13 cellular contexts compared by ENCODE assay signal in the genomic region with DNA sequence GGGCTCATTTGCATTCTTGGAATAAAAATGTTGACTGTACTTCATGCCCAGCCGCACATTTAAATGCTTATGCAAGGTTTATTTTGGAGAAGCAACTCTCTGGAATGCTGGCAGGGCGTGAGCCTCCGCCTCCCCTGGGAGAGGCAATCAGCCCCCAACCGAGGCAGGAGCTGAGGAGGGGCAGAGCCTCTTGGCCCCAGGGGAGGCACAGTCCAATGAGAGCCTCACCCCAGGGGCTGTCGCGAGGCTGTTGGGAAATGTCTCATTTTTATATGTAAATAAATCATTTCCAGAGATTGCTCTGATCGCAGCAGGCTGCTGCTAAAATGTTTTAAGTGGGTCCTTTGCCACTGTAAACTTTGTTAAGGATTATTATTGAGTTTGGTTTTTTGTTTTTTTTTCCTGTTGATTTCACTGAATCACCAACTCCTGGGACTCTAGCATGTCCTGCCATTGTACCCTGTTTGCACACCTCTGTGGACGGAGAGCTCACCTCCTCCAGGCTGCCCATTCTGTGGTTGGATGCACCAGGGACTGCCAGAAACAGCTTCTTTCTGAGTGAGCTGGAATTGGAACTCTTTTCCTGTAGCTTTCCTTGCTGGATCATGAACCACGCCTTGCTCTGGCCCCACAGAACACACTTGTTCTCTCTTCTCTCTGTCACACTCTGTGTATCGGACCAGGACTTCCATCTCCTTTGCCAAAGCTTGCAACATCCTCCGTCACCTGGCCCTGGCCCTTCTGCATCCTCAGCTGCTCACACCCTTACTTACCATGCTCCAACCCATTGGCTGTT. TPM values are rescaled to one million over a fixed set of nuclear protein-coding genes. Genes with fewer than 3 reads are reported as not detected.
DNase-seq lines count a peak whose midpoint lies in the region; ATAC-seq and TF ChIP-seq lines count a peak whose summit lies in the region.
"Had no signal": no experiment of that assay in that cellular context is flagged by ENCODE, and none has a peak within 500 bp of the region (broad histone marks: within the 10 kb centered on the region; RNA-seq: fewer than 3 reads in every experiment).

No MANE protein-coding gene starts in this region.

- intact Hi-C loops in thyroid gland (cut with DNase I): no loop called here

- H3K36me3 ChIP-seq in gastroesophageal sphincter: no peaks in the 10 kb centered on the region
- no peaks in the 10 kb centered on the region for H3K36me3 ChIP-seq in thyroid gland
- H3K36me3 ChIP-seq: SJSA1 had no signal

- ATAC-seq in gastroesophageal sphincter: peak; percentile 57
- no peak for ATAC-seq in left lobe of liver
- ATAC-seq in GM18502 (IDR thresholded peaks at IDR 0.05; ENCODE audit: poor library complexity, unreplicated experiment): no peak

- WGBS in gastroesophageal sphincter (ENCODE audit: low coverage in 1 of 2), 2 donors: 34 to 38% methylated on average over 7 to 10 of the region's 11 CpGs
- 12 to 21% methylated on average over 11 of the region's 11 CpGs for WGBS in thyroid gland, 2 donors

- H3K27ac ChIP-seq in gastroesophageal sphincter (no peak overlapping the region), thyroid gland (peak overlapping the region; percentile 39 to 67 (median 54))
- H3K27ac ChIP-seq: SJSA1 had no signal

- H3K4me3 ChIP-seq in gastroesophageal sphincter: no peak overlapping the region
- peak overlapping the region in 2 of 3 donors; percentile 10 to 12 for H3K4me3 ChIP-seq in thyroid gland (replicated peaks in 1 of 3)
- H3K4me3 ChIP-seq: SJSA1 had no signal

- no peaks in the 10 kb centered on the region for H3K9me3 ChIP-seq in gastroesophageal sphincter
- H3K9me3 ChIP-seq in thyroid gland: no peaks in the 10 kb centered on the region
- H3K9me3 ChIP-seq: SJSA1 had no signal

- H3K27me3 ChIP-seq in gastroesophageal sphincter (peaks cover 1% of the 10 kb centered on the region), thyroid gland (no peaks in the 10 kb centered on the region)
- H3K27me3 ChIP-seq: SJSA1 had no signal

- peaks cover 0 to 20% (median 7%) of the 10 kb centered on the region in 3 donors for H3K4me1 ChIP-seq in gastroesophageal sphincter
- peaks cover 8 to 18% of the 10 kb centered on the region in 2 donors for H3K4me1 ChIP-seq in thyroid gland
- H3K4me1 ChIP-seq: SJSA1 had no signal

- no peak for TF ChIP-seq EP300 in gastroesophageal sphincter (IDR thresholded peaks at IDR 0.05)

- TF ChIP-seq POLR2A in gastroesophageal sphincter (IDR thresholded peaks at IDR 0.05) (no peak), thyroid gland (IDR thresholded peaks at IDR 0.05) (no peak)

- TF ChIP-seq CTCF in gastroesophageal sphincter (IDR thresholded peaks at IDR 0.05): no peak
- TF ChIP-seq CTCF in thyroid gland (IDR thresholded peaks at IDR 0.05): no peak

- DNase-seq in NCI-H1417 (lab: John Stamatoyannopoulos, UW): peak in 2 of 3 experiments; percentile 50 to 69
- DNase-seq in NCI-H1417 treated with DMSO at 0.1 percent for 48 hours (lab: John Stamatoyannopoulos, UW): no peak
- peak; percentile 76 for DNase-seq in NCI-H69 (lab: John Stamatoyannopoulos, UW)
- DNase-seq in thyroid gland: peak; percentile 51 to 67
- DNase-seq in left lobe of liver (ENCODE audit: low spot score): no peak
- DNase-seq in activated naive CD4-positive, alpha-beta T cell treated with anti-CD3 and anti-CD28 coated beads, Interleukin-2, amount 50 U/mL, for 16 hours: no peak
- DNase-seq: activated CD4-positive, CD25-positive, alpha-beta regulatory T cell treated with anti-CD3 and anti-CD28 coated beads, Interleukin-2, amount 50 U/mL, for 72 hours; activated gamma-delta T cell; NCI-H2081 treated with DMSO at 0.1 percent for 48 hours had no signal

RNA-seq across cellular contexts. Expression of a gene that starts 46.9 kb away (rescaled TPM):
- total RNA-seq in gastroesophageal sphincter (not detected), thyroid gland (1 to 10 TPM in 1 of 4 donors, under 1 TPM in 3; 0.40 to 3.6 (median 0.63) TPM), left lobe of liver (not detected)
- total RNA-seq: A172, SJSA1 had no signal

Comparison
In these comparisons a context has a peak if more than half of its experiments do, and no peak if none do; other contexts are left out.
1. DNase-seq: peak in NCI-H1417 (2 of 3), NCI-H69 (single experiment) and thyroid gland (2 of 2); none in NCI-H1417 treated with DMSO at 0.1 percent for 48 hours (single experiment), left lobe of liver (single experiment) and activated naive CD4-positive, alpha-beta T cell treated with anti-CD3 and anti-CD28 coated beads, Interleukin-2, amount 50 U/mL, for 16 hours (single experiment).
2. H3K27ac ChIP-seq: peak in thyroid gland (3 of 3); none in gastroesophageal sphincter (0 of 4).
3. H3K4me3 ChIP-seq: peak in thyroid gland (2 of 3); none in gastroesophageal sphincter (0 of 2).